Comparison of ENCODE assay signal across 11 cellular contexts in genomic region chr11:61626580-61627380, GRCh38. TPM values are rescaled to one million over a fixed set of nuclear protein-coding genes. Genes with fewer than 3 reads are reported as not detected.
DNase-seq lines count a peak whose midpoint lies in the region; ATAC-seq, FAIRE-seq and TF ChIP-seq lines count a peak whose summit lies in the region.
"Had no signal": no experiment of that assay in that cellular context is flagged by ENCODE, and none has a peak within 500 bp of the region (broad histone marks: within the 10 kb centered on the region; RNA-seq: fewer than 3 reads in every experiment).

No MANE protein-coding gene starts in this region.

- in situ Hi-C loops in HepG2 (cut with HindIII; ENCODE audit: extremely low pct_ligation_motif_present, low pct_unique_long_range_greater_than_20kb), result no loop called here

- H3K9me3 ChIP-seq in HepG2 (ENCODE audit: low read length), result no peaks in the 10 kb centered on the region

- peak; percentile 21; the same call in 1 of the 2 replicates for TF ChIP-seq CTCF in 22Rv1 (IDR thresholded peaks at IDR 0.05)
- peak; percentile 44 for TF ChIP-seq CTCF in HepG2 (CRISPR knock-in tag; IDR thresholded peaks at IDR 0.05)
- TF ChIP-seq CTCF in CD14-positive monocyte (IDR thresholded peaks at IDR 0.05), result no peak

- intact Hi-C loops in HepG2 (cut with micrococcal nuclease; ENCODE audit: unreplicated experiment) (no loop called here), CD14-positive monocyte (cut with micrococcal nuclease) (no loop called here)

- no peak for TF ChIP-seq POLR2A in HepG2 (IDR thresholded peaks at IDR 0.05; ENCODE audit: insufficient read depth in 1 of 2, low read depth in 2 of 2, low read length in 2 of 2)

- H3K4me3 ChIP-seq in HepG2 (replicated peaks in 1 of 3; ENCODE audit: insufficient read depth in 1 of 3, low read depth in 2 of 3, low read length in 3 of 3), result no peak overlapping the region

- no peaks in the 10 kb centered on the region for H4K20me1 ChIP-seq in HepG2 (ENCODE audit: insufficient read depth, low read length)

- no peak for TF ChIP-seq RAD21 in HepG2 (CRISPR knock-in tag; IDR thresholded peaks at IDR 0.05)

- 51% methylated on average over 7 of the region's 10 CpGs for WGBS in HepG2 (ENCODE audit: low lambda C conversion rate)

- H3K27ac ChIP-seq in 22Rv1, result peak overlapping the region; percentile 94
- no peak overlapping the region for H3K27ac ChIP-seq in HepG2 (ENCODE audit: extremely low read length, insufficient read depth, low read length)
- H3K27ac ChIP-seq: KMS-11 had no signal

- peaks cover 3% of the 10 kb centered on the region for H3K4me1 Mint-ChIP-seq in CD14-positive monocyte
- H3K4me1 Mint-ChIP-seq in T-cell, result no peaks in the 10 kb centered on the region
- H3K4me1 Mint-ChIP-seq in activated T-cell treated with anti-CD3 and anti-CD28 coated beads, Interleukin-2, amount 50 U/mL, for 24 hours (ENCODE audit: low read depth), result peaks cover 5% of the 10 kb centered on the region

- H3K36me3 Mint-ChIP-seq in CD14-positive monocyte (no peaks in the 10 kb centered on the region), T-cell (no peaks in the 10 kb centered on the region)
- H3K36me3 Mint-ChIP-seq in activated T-cell treated with anti-CD3 and anti-CD28 coated beads, Interleukin-2, amount 50 U/mL, for 24 hours (ENCODE audit: low read depth), result no peaks in the 10 kb centered on the region

- BruUV-seq in HepG2 (replicated peaks; lab: Mats Ljungman, UMichigan), result no TSS peak

- H3K9me3 Mint-ChIP-seq in CD14-positive monocyte (peaks cover 0 to 2% (median 0%) of the 10 kb centered on the region in 7 donors), T-cell (no peaks in the 10 kb centered on the region)
- no peaks in the 10 kb centered on the region for H3K9me3 Mint-ChIP-seq in activated T-cell treated with anti-CD3 and anti-CD28 coated beads, Interleukin-2, amount 50 U/mL, for 24 hours
- H3K9me3 Mint-ChIP-seq: dendritic cell treated with granulocyte-macrophage colony-stimulating factor and Interleukin-4, amounts not matched to agents 40 ng/mL and 50 ng/mL, for 4 days had no signal

- ATAC-seq in HepG2, result peak; percentile 26; the same call in 2 of the 3 replicates
- no peak for ATAC-seq in T-cell (replicated peaks in 1 of 4)
- ATAC-seq in HG03097 (IDR thresholded peaks at IDR 0.05; ENCODE audit: low FRiP score, unreplicated experiment), result no peak

- CTCF ChIA-PET in HepG2 (lab: Yijun Ruan, JAX; ENCODE audit: low intra/inter-chr PET ratio, low total read pairs), result interaction anchor here (1.2 kb wide), 1 partner anchor 60 kb away, joined by 4 read pairs; no protein-coding TSS in a partner anchor
- CTCF ChIA-PET in T-cell (lab: Charles Lee), result interaction anchor here in 1 of 2 donors (0.6 kb wide), 1 partner anchor 11 kb away, joined by 3 read pairs; no protein-coding TSS in a partner anchor

- FAIRE-seq in HepG2 (lab: Jason Lieb, UNC), result no peak
- FAIRE-seq: RCC 7860 had no signal

- H3K36me3 ChIP-seq in HepG2 (replicated peaks in 1 of 2; ENCODE audit: control insufficient read depth in 1 of 2, insufficient read depth in 2 of 2, low read length in 2 of 2), result no peaks in the 10 kb centered on the region

- POLR2A ChIA-PET in HepG2 (lab: Yijun Ruan, JAX) (no interaction called here), T-cell (lab: Charles Lee) (no interaction called here)

- H3K4me1 ChIP-seq in HepG2 (ENCODE audit: insufficient read depth, low read length), result peaks cover 18% of the 10 kb centered on the region

- H3K4me3 Mint-ChIP-seq in CD14-positive monocyte (no peak overlapping the region), T-cell (no peak overlapping the region)
- H3K4me3 Mint-ChIP-seq in activated T-cell treated with anti-CD3 and anti-CD28 coated beads, Interleukin-2, amount 50 U/mL, for 24 hours, result no peak overlapping the region
- H3K4me3 Mint-ChIP-seq: dendritic cell treated with granulocyte-macrophage colony-stimulating factor and Interleukin-4, amounts not matched to agents 40 ng/mL and 50 ng/mL, for 4 days had no signal

- H3K27me3 Mint-ChIP-seq in CD14-positive monocyte (ENCODE audit: low read depth in 3 of 3), result peaks cover 9 to 19% (median 12%) of the 10 kb centered on the region in 3 donors
- H3K27me3 Mint-ChIP-seq in T-cell, result peaks cover 10 to 30% of the 10 kb centered on the region in 2 donors
- H3K27me3 Mint-ChIP-seq in activated T-cell treated with anti-CD3 and anti-CD28 coated beads, Interleukin-2, amount 50 U/mL, for 24 hours, result peaks cover 33% of the 10 kb centered on the region

- TF ChIP-seq EP300 in HepG2 (IDR thresholded peaks at IDR 0.05; ENCODE audit: low read depth in 2 of 2, low read length in 2 of 2) (no peak), HepG2 (CRISPR knock-in tag; IDR thresholded peaks at IDR 0.05; ENCODE audit: borderline replicate concordance) (no peak)

- no peak overlapping the region for H2AFZ ChIP-seq in HepG2 (ENCODE audit: low read length)

- peaks cover 0 to 2% of the 10 kb centered on the region in 2 experiments; a peak in 2 of 5 replicates for H3K27me3 ChIP-seq in HepG2 (ENCODE audit: control insufficient read depth in 1 of 2, insufficient read depth in 2 of 2, low read length in 2 of 2)

- no peak overlapping the region for H3K9ac ChIP-seq in HepG2 (ENCODE audit: insufficient read depth, low read depth, low read length)
- H3K9ac ChIP-seq: KMS-11 had no signal

- peak; percentile 22 for DNase-seq in NCI-H1417 treated with DMSO at 0.1 percent for 48 hours (lab: John Stamatoyannopoulos, UW)
- peak; percentile 43 for DNase-seq in dermis blood vessel endothelial cell
- peak; percentile 34 for DNase-seq in HepG2 (ENCODE audit: low spot score)
- DNase-seq in CD14-positive monocyte (ENCODE audit: low spot score), result no peak
- DNase-seq in T-cell, result no peak
- no peak for DNase-seq in activated T-cell treated with anti-CD3 and anti-CD28 coated beads, Interleukin-2, amount 50 U/mL, for 24 hours

- H3K27ac Mint-ChIP-seq in CD14-positive monocyte (peak overlapping the region in 1 of 7 donors; percentile 50), T-cell (no peak overlapping the region)
- H3K27ac Mint-ChIP-seq in activated T-cell treated with anti-CD3 and anti-CD28 coated beads, Interleukin-2, amount 50 U/mL, for 24 hours, result no peak overlapping the region
- H3K27ac Mint-ChIP-seq: dendritic cell treated with granulocyte-macrophage colony-stimulating factor and Interleukin-4, amounts not matched to agents 40 ng/mL and 50 ng/mL, for 4 days had no signal

- no peaks in the 10 kb centered on the region for H3K79me2 ChIP-seq in HepG2 (ENCODE audit: insufficient read depth, low read length)

- no peak overlapping the region; the same call in 1 of the 2 replicates for H3K4me2 ChIP-seq in HepG2 (ENCODE audit: low read depth, low read length)
- H3K4me2 ChIP-seq: KMS-11 had no signal

RNA-seq across cellular contexts. Expression of gene SYT7, which starts 45.9 kb away (rescaled TPM):
- total RNA-seq in dermis blood vessel endothelial cell, result 0.51 and 3.0 TPM in 2 replicates
- 0.81 and 1.4 TPM in 2 replicates for total RNA-seq in HepG2 (2016; rRNA removed; fragmentation: Illumina TruSeq; extraction: Trizol)
- 1.2 and 2.8 TPM in 2 replicates for total RNA-seq in HepG2 (2016; cell fraction: cytosol; rRNA removed; fragmentation: Illumina TruSeq; extraction: Trizol; ENCODE audit: low read depth)
- 1.6 TPM in 2 replicates for total RNA-seq in HepG2 (2016; cell fraction: insoluble cytoplasmic fraction; rRNA removed; fragmentation: Illumina TruSeq; extraction: Trizol)
- 2.9 and 3.9 TPM in 2 replicates for total RNA-seq in HepG2 (2016; cell fraction: membrane; rRNA removed; fragmentation: Illumina TruSeq; extraction: Trizol)
- total RNA-seq in HepG2 (2016; cell fraction: nucleus; rRNA removed; fragmentation: Illumina TruSeq; extraction: Trizol), result 1.2 and 1.9 TPM in 2 replicates
- 4.4 and 6.2 TPM in 2 replicates for polyA plus RNA-seq in HepG2 (2011; rRNA removed)
- polyA plus RNA-seq in HepG2 (2011; cell fraction: cytosol; rRNA removed), result 3.5 and 4.0 TPM in 2 replicates
- 13.8 and 15.6 TPM in 2 replicates for polyA plus RNA-seq in HepG2 (2011; cell fraction: nucleus; rRNA removed)
- polyA plus RNA-seq in HepG2 (2012), result 8.2 and 9.2 TPM in 2 replicates
- polyA plus RNA-seq in HepG2 (2016; cell fraction: cytosol; fragmentation: Illumina TruSeq; extraction: Trizol; ENCODE audit: low read depth), result 2.3 and 2.9 TPM in 2 replicates
- polyA plus RNA-seq in HepG2 (2016; cell fraction: insoluble cytoplasmic fraction; fragmentation: Illumina TruSeq; extraction: Trizol; ENCODE audit: low read depth), result 2.0 and 2.2 TPM in 2 replicates
- polyA plus RNA-seq in HepG2 (2016; cell fraction: membrane; fragmentation: Illumina TruSeq; extraction: Trizol; ENCODE audit: low read depth), result 3.2 and 3.7 TPM in 2 replicates
- 3.0 and 3.7 TPM in 2 replicates for polyA plus RNA-seq in HepG2 (2016; cell fraction: nucleus; fragmentation: Illumina TruSeq; extraction: Trizol; ENCODE audit: insufficient read depth, low read depth)
- 2.1 and 7.7 TPM in 2 replicates for polyA minus RNA-seq in HepG2 (2011; rRNA and poly(A)+ RNA removed; ENCODE audit: low replicate concordance)
- 2.9 and 7.2 TPM in 2 replicates for polyA minus RNA-seq in HepG2 (2011; cell fraction: cytosol; rRNA and poly(A)+ RNA removed)
- 1.7 and 2.9 TPM in 2 replicates for polyA minus RNA-seq in HepG2 (2011; cell fraction: nucleus; rRNA and poly(A)+ RNA removed)
- polyA plus RNA-seq in CD14-positive monocyte, result not detected
- total RNA-seq in T-cell, result under 1 TPM in 3 of 5 donors, not detected in 2; 0.19 to 0.26 (median 0.20) TPM

RNA-seq across cellular contexts. Expression of gene DAGLA, which starts 53.4 kb away (rescaled TPM):
- total RNA-seq in dermis blood vessel endothelial cell (4.4 and 4.7 TPM in 2 replicates), HepG2 (2016; rRNA removed; fragmentation: Illumina TruSeq; extraction: Trizol) (2.3 and 3.9 TPM in 2 replicates), T-cell (1 to 10 TPM in 1 of 5 donors, under 1 TPM in 4; 0.15 to 1.6 (median 0.23) TPM)
- total RNA-seq in HepG2 (2016; cell fraction: cytosol; rRNA removed; fragmentation: Illumina TruSeq; extraction: Trizol; ENCODE audit: low read depth), result 0.61 and 0.88 TPM in 2 replicates
- total RNA-seq in HepG2 (2016; cell fraction: insoluble cytoplasmic fraction; rRNA removed; fragmentation: Illumina TruSeq; extraction: Trizol), result 2.1 and 3.9 TPM in 2 replicates
- total RNA-seq in HepG2 (2016; cell fraction: membrane; rRNA removed; fragmentation: Illumina TruSeq; extraction: Trizol), result 2.2 and 2.4 TPM in 2 replicates
- total RNA-seq in HepG2 (2016; cell fraction: nucleus; rRNA removed; fragmentation: Illumina TruSeq; extraction: Trizol), result 4.9 and 6.5 TPM in 2 replicates
- polyA plus RNA-seq in HepG2 (2011; rRNA removed) (2.6 and 3.3 TPM in 2 replicates), CD14-positive monocyte (under 1 TPM; 0.16 to 0.73 TPM)
- polyA plus RNA-seq in HepG2 (2011; cell fraction: cytosol; rRNA removed), result 1.5 and 2.1 TPM in 2 replicates
- 12.4 and 14.2 TPM in 2 replicates for polyA plus RNA-seq in HepG2 (2011; cell fraction: nucleus; rRNA removed)
- 2.6 and 5.3 TPM in 2 replicates for polyA plus RNA-seq in HepG2 (2012)
- polyA plus RNA-seq in HepG2 (2016; cell fraction: cytosol; fragmentation: Illumina TruSeq; extraction: Trizol; ENCODE audit: low read depth), result 0.45 and 0.67 TPM in 2 replicates
- 2.5 and 3.0 TPM in 2 replicates for polyA plus RNA-seq in HepG2 (2016; cell fraction: insoluble cytoplasmic fraction; fragmentation: Illumina TruSeq; extraction: Trizol; ENCODE audit: low read depth)
- polyA plus RNA-seq in HepG2 (2016; cell fraction: membrane; fragmentation: Illumina TruSeq; extraction: Trizol; ENCODE audit: low read depth), result 1.5 and 1.9 TPM in 2 replicates
- polyA plus RNA-seq in HepG2 (2016; cell fraction: nucleus; fragmentation: Illumina TruSeq; extraction: Trizol; ENCODE audit: insufficient read depth, low read depth), result 14.4 and 14.8 TPM in 2 replicates
- 2.0 and 8.0 TPM in 2 replicates for polyA minus RNA-seq in HepG2 (2011; rRNA and poly(A)+ RNA removed; ENCODE audit: low replicate concordance)
- polyA minus RNA-seq in HepG2 (2011; cell fraction: cytosol; rRNA and poly(A)+ RNA removed), result 2.2 and 3.0 TPM in 2 replicates
- 4.6 TPM in 2 replicates for polyA minus RNA-seq in HepG2 (2011; cell fraction: nucleus; rRNA and poly(A)+ RNA removed)

Comparison
In these comparisons a context has a peak if more than half of its experiments do, and no peak if none do; other contexts are left out.
1. DNase-seq: peak in NCI-H1417 treated with DMSO at 0.1 percent for 48 hours (single experiment), dermis blood vessel endothelial cell (single experiment) and HepG2 (single experiment); none in CD14-positive monocyte (single experiment), T-cell (0 of 34) and activated T-cell treated with anti-CD3 and anti-CD28 coated beads, Interleukin-2, amount 50 U/mL, for 24 hours (single experiment).